Comparison of ENCODE assay signal across 9 cellular contexts in genomic region chr12:56150563-56150962, GRCh38. TPM values are rescaled to one million over a fixed set of nuclear protein-coding genes. Genes with fewer than 3 reads are reported as not detected.
A peak's percentile ranks its signal among the peaks of the same experiment; 100 is the strongest.
DNase-seq lines count a peak whose midpoint lies in the region; ATAC-seq and TF ChIP-seq lines count a peak whose summit lies in the region.
"Had no signal": no experiment of that assay in that cellular context is flagged by ENCODE, and none has a peak within 500 bp of the region (broad histone marks: within the 10 kb centered on the region; RNA-seq: fewer than 3 reads in every experiment).

No MANE protein-coding gene starts in this region.

- peaks cover 14% of the 10 kb centered on the region for H3K36me3 Mint-ChIP-seq in CD4-positive, alpha-beta T cell (ENCODE audit: low read depth)
- H3K36me3 Mint-ChIP-seq in activated T-helper 1 cell treated with anti-CD3 and anti-CD28 coated beads, Interleukin-12 subunit alpha, Interleukin-12 subunit beta, Interleukin-2, Interleukin-4 antibody, amounts not matched to agents 30 ng/mL and 10 ng/mL and 1 ng/mL, durations not matched to agents 14 hours and 24 hours and 36 hours (ENCODE audit: low read depth) = peaks cover 11% of the 10 kb centered on the region

- no peaks in the 10 kb centered on the region for H3K27me3 ChIP-seq in CD4-positive, alpha-beta T cell (ENCODE audit: control insufficient read depth, insufficient read depth, low read length)

- no peak for TF ChIP-seq CTCF in CD4-positive, alpha-beta T cell (IDR thresholded peaks at IDR 0.05)
- TF ChIP-seq CTCF in HEK293 (tag by site-specific recombination; IDR thresholded peaks at IDR 0.05) = no peak
- TF ChIP-seq CTCF in mucosa of descending colon (IDR thresholded peaks at IDR 0.05) = no peak

- CTCF ChIA-PET in CD4-positive, alpha-beta T cell (lab: Charles Lee) = interaction anchor here (1.4 to 2.0 kb wide), 5 partner anchors 17 to 39 kb away, joined by 3 to 23 read pairs (median 5); partner anchors contain the start of gene SMARCC2
- CTCF ChIA-PET in HEK293 (lab: Yijun Ruan, JAX) = interaction anchor here (0.6 to 0.7 kb wide), 3 partner anchors 133 to 211 kb away, joined by 3 to 4 read pairs (median 3); no protein-coding TSS in a partner anchor

- POLR2A ChIA-PET in CD4-positive, alpha-beta T cell (lab: Charles Lee) = interaction anchor here (1.0 to 4.9 kb wide), 3 partner anchors 10 to 22 kb away, joined by 3 to 35 read pairs (median 7); partner anchors contain the start of gene ESYT1
- POLR2A ChIA-PET in HEK293 (lab: Yijun Ruan, JAX) = interaction anchor here (3.6 kb wide), 1 partner anchor 23 kb away, joined by 22 read pairs; the partner anchor contains the start of gene ESYT1

- no peak overlapping the region for H3K4me3 ChIP-seq in HEK293 (ENCODE audit: low read depth, low read length)
- no peak overlapping the region for H3K4me3 ChIP-seq in mucosa of descending colon

- H3K4me1 Mint-ChIP-seq in CD4-positive, alpha-beta T cell (ENCODE audit: low read depth) = peaks cover 34% of the 10 kb centered on the region
- peaks cover 30% of the 10 kb centered on the region for H3K4me1 Mint-ChIP-seq in activated T-helper 1 cell treated with anti-CD3 and anti-CD28 coated beads, Interleukin-12 subunit alpha, Interleukin-12 subunit beta, Interleukin-2, Interleukin-4 antibody, amounts not matched to agents 30 ng/mL and 10 ng/mL and 1 ng/mL, durations not matched to agents 14 hours and 24 hours and 36 hours (ENCODE audit: low read depth)

- peaks cover 6% of the 10 kb centered on the region for H3K4me1 ChIP-seq in HEK293 (ENCODE audit: control insufficient read depth, insufficient read depth, low read length)
- H3K4me1 ChIP-seq in mucosa of descending colon (ENCODE audit: low read depth) = peaks cover 25% of the 10 kb centered on the region

- peak overlapping the region; percentile 94 for H3K4me3 Mint-ChIP-seq in CD4-positive, alpha-beta T cell
- H3K4me3 Mint-ChIP-seq in activated T-helper 1 cell treated with anti-CD3 and anti-CD28 coated beads, Interleukin-12 subunit alpha, Interleukin-12 subunit beta, Interleukin-2, Interleukin-4 antibody, amounts not matched to agents 30 ng/mL and 10 ng/mL and 1 ng/mL, durations not matched to agents 14 hours and 24 hours and 36 hours = peak overlapping the region; percentile 88

- H3K27me3 Mint-ChIP-seq in CD4-positive, alpha-beta T cell = no peaks in the 10 kb centered on the region
- no peaks in the 10 kb centered on the region for H3K27me3 Mint-ChIP-seq in activated T-helper 1 cell treated with anti-CD3 and anti-CD28 coated beads, Interleukin-12 subunit alpha, Interleukin-12 subunit beta, Interleukin-2, Interleukin-4 antibody, amounts not matched to agents 30 ng/mL and 10 ng/mL and 1 ng/mL, durations not matched to agents 14 hours and 24 hours and 36 hours (ENCODE audit: insufficient read depth)

- peak overlapping the region; percentile 94 for H3K27ac Mint-ChIP-seq in CD4-positive, alpha-beta T cell
- H3K27ac Mint-ChIP-seq in activated T-helper 1 cell treated with anti-CD3 and anti-CD28 coated beads, Interleukin-12 subunit alpha, Interleukin-12 subunit beta, Interleukin-2, Interleukin-4 antibody, amounts not matched to agents 30 ng/mL and 10 ng/mL and 1 ng/mL, durations not matched to agents 14 hours and 24 hours and 36 hours = peak overlapping the region; percentile 74

- H3K27ac ChIP-seq in CD4-positive, alpha-beta T cell (ENCODE audit: low read depth, low read length) = no peak overlapping the region
- H3K27ac ChIP-seq in HEK293 (ENCODE audit: extremely low read depth, low read depth, low read length) = no peak overlapping the region

- H3K36me3 ChIP-seq in HEK293 (ENCODE audit: control insufficient read depth in 2 of 2, insufficient read depth in 1 of 2, low read length in 2 of 2) = peaks cover 0 to 17% of the 10 kb centered on the region in 2 experiments
- H3K36me3 ChIP-seq in mucosa of descending colon (ENCODE audit: low read depth) = no peaks in the 10 kb centered on the region

- DNase-seq in CD4-positive, alpha-beta T cell = no peak
- no peak for DNase-seq in activated T-helper 1 cell treated with anti-CD3 and anti-CD28 coated beads, Interleukin-12 subunit alpha, Interleukin-12 subunit beta, Interleukin-2, Interleukin-4 antibody, amounts not matched to agents 30 ng/mL and 10 ng/mL and 1 ng/mL, durations not matched to agents 14 hours and 24 hours and 36 hours (ENCODE audit: low spot score)
- DNase-seq in kidney glomerular epithelial cell (lab: John Stamatoyannopoulos, UW) (peak; percentile 43), sciatic nerve (ENCODE audit: low spot score) (no peak), mucosa of descending colon (no peak)
- DNase-seq: NCI-H446 had no signal

- intact Hi-C loops in CD4-positive, alpha-beta T cell (cut with DNase I, micrococcal nuclease) = loop anchor here (2.0 to 5.0 kb wide), 3 partner anchors 22 to 37 kb away; partner anchors contain the start of genes ESYT1 (in 1 of the 2), RPL41 (in 1 of the 2), SMARCC2 (in 1 of the 2) and ZC3H10 (in 1 of the 2)
- intact Hi-C loops in activated T-helper 1 cell treated with anti-CD3 and anti-CD28 coated beads, Interleukin-12 subunit alpha, Interleukin-12 subunit beta, Interleukin-2, Interleukin-4 antibody, amounts not matched to agents 30 ng/mL and 10 ng/mL and 1 ng/mL, durations not matched to agents 14 hours and 24 hours and 36 hours (cut with micrococcal nuclease) = loop anchor here (5.0 to 10.0 kb wide), 3 partner anchors 497 to 1397 kb away; partner anchors contain the start of genes ATP5F1B, DCTN2 and PTGES3
- intact Hi-C loops in sciatic nerve (cut with DNase I) (no loop called here), mucosa of descending colon (cut with DNase I, micrococcal nuclease) (no loop called here)

- no peaks in the 10 kb centered on the region for H3K9me3 Mint-ChIP-seq in CD4-positive, alpha-beta T cell
- H3K9me3 Mint-ChIP-seq in activated T-helper 1 cell treated with anti-CD3 and anti-CD28 coated beads, Interleukin-12 subunit alpha, Interleukin-12 subunit beta, Interleukin-2, Interleukin-4 antibody, amounts not matched to agents 30 ng/mL and 10 ng/mL and 1 ng/mL, durations not matched to agents 14 hours and 24 hours and 36 hours = no peaks in the 10 kb centered on the region

- ATAC-seq in CD4-positive, alpha-beta T cell (ENCODE audit: poor library complexity) = no peak
- ATAC-seq in sciatic nerve (no peak), mucosa of descending colon (no peak)
- no peak for ATAC-seq in activated CD4-positive, CD25-positive, alpha-beta regulatory T cell treated with anti-CD3 and anti-CD28 coated beads, Interleukin-2, amount 50 U/mL, for 24 hours
- ATAC-seq: right cardiac atrium had no signal

- H3K9me3 ChIP-seq in CD4-positive, alpha-beta T cell (ENCODE audit: control insufficient read depth, low read length) = no peaks in the 10 kb centered on the region
- H3K9me3 ChIP-seq in HEK293 (ENCODE audit: control insufficient read depth, insufficient read depth, low read depth, low read length) (no peaks in the 10 kb centered on the region), mucosa of descending colon (no peaks in the 10 kb centered on the region)

TF ChIP-seq in HEK293, 187 proteins besides CTCF, POLR2A, EP300 and RAD21 (continues in another document):
- TF ChIP-seq ZNF660 (tag by site-specific recombination; IDR thresholded peaks at IDR 0.05) = peak; percentile 96
- peak; percentile 42; the same call in 1 of the 2 replicates for TF ChIP-seq ZBTB6 (tag by site-specific recombination; IDR thresholded peaks at IDR 0.05)
- TF ChIP-seq SETDB1 (IDR thresholded peaks at IDR 0.05; ENCODE audit: insufficient read length, low read length) = no peak
- TF ChIP-seq ZNF302 (tag by site-specific recombination; IDR thresholded peaks at IDR 0.05; ENCODE audit: low read depth) = no peak

RNA-seq across cellular contexts. Expression of gene MYL6B, which starts 1.8 kb away (rescaled TPM):
- 1 to 10 TPM; 6.2 to 6.4 TPM for total RNA-seq in CD4-positive, alpha-beta T cell
- 58.8 and 67.6 TPM in 2 replicates for total RNA-seq in activated T-helper 1 cell treated with anti-CD3 and anti-CD28 coated beads, Interleukin-12 subunit alpha, Interleukin-12 subunit beta, Interleukin-2, Interleukin-4 antibody, amounts not matched to agents 30 ng/mL and 10 ng/mL and 1 ng/mL, durations not matched to agents 14 hours and 24 hours and 36 hours
- total RNA-seq in sciatic nerve = 40.0 TPM
- total RNA-seq in mucosa of descending colon = 10 to 100 TPM; 13.0 to 39.8 (median 22.7) TPM

RNA-seq across cellular contexts. Expression of gene MYL6, which starts 7.6 kb away (rescaled TPM):
- total RNA-seq in CD4-positive, alpha-beta T cell = 100 to 1,000 TPM; 670 to 673 TPM
- total RNA-seq in activated T-helper 1 cell treated with anti-CD3 and anti-CD28 coated beads, Interleukin-12 subunit alpha, Interleukin-12 subunit beta, Interleukin-2, Interleukin-4 antibody, amounts not matched to agents 30 ng/mL and 10 ng/mL and 1 ng/mL, durations not matched to agents 14 hours and 24 hours and 36 hours = 786 and 802 TPM in 2 replicates
- total RNA-seq in sciatic nerve (993 TPM), mucosa of descending colon (1,000 to 10,000 TPM; 1,884 to 3,185 (median 1,894) TPM)

RNA-seq across cellular contexts. Expression of gene ESYT1, which starts 22.5 kb away (rescaled TPM):
- total RNA-seq in CD4-positive, alpha-beta T cell = 10 to 100 TPM; 88.5 to 90.3 TPM
- total RNA-seq in activated T-helper 1 cell treated with anti-CD3 and anti-CD28 coated beads, Interleukin-12 subunit alpha, Interleukin-12 subunit beta, Interleukin-2, Interleukin-4 antibody, amounts not matched to agents 30 ng/mL and 10 ng/mL and 1 ng/mL, durations not matched to agents 14 hours and 24 hours and 36 hours = 159 and 161 TPM in 2 replicates
- total RNA-seq in sciatic nerve (85.9 TPM), mucosa of descending colon (10 to 100 TPM; 44.9 to 75.7 (median 52.0) TPM)

RNA-seq across cellular contexts. Expression of gene ZC3H10, which starts 32.5 kb away (rescaled TPM):
- total RNA-seq in CD4-positive, alpha-beta T cell = 1 to 10 TPM; 6.3 to 8.9 TPM
- total RNA-seq in activated T-helper 1 cell treated with anti-CD3 and anti-CD28 coated beads, Interleukin-12 subunit alpha, Interleukin-12 subunit beta, Interleukin-2, Interleukin-4 antibody, amounts not matched to agents 30 ng/mL and 10 ng/mL and 1 ng/mL, durations not matched to agents 14 hours and 24 hours and 36 hours = 13.5 and 13.7 TPM in 2 replicates
- total RNA-seq in sciatic nerve (9.0 TPM), mucosa of descending colon (10 to 100 TPM in 1 of 3 donors, 1 to 10 TPM in 2; 5.0 to 11.8 (median 5.4) TPM)

RNA-seq across cellular contexts. Expression of gene RPL41, which starts 34.1 kb away (rescaled TPM):
- 1,000 to 10,000 TPM; 5,865 to 5,989 TPM for total RNA-seq in CD4-positive, alpha-beta T cell
- 3,669 and 3,676 TPM in 2 replicates for total RNA-seq in activated T-helper 1 cell treated with anti-CD3 and anti-CD28 coated beads, Interleukin-12 subunit alpha, Interleukin-12 subunit beta, Interleukin-2, Interleukin-4 antibody, amounts not matched to agents 30 ng/mL and 10 ng/mL and 1 ng/mL, durations not matched to agents 14 hours and 24 hours and 36 hours
- 2,818 TPM for total RNA-seq in sciatic nerve
- 1,000 to 10,000 TPM; 2,763 to 3,198 (median 3,152) TPM for total RNA-seq in mucosa of descending colon

Comparison
In these comparisons a context has a peak if more than half of its experiments do, and no peak if none do; other contexts are left out.
1. intact Hi-C loops: an anchor here in CD4-positive, alpha-beta T cell (2.0 to 5.0 kb wide) and activated T-helper 1 cell treated with anti-CD3 and anti-CD28 coated beads, Interleukin-12 subunit alpha, Interleukin-12 subunit beta, Interleukin-2, Interleukin-4 antibody, amounts not matched to agents 30 ng/mL and 10 ng/mL and 1 ng/mL, durations not matched to agents 14 hours and 24 hours and 36 hours (5.0 to 10.0 kb wide); none called in sciatic nerve and mucosa of descending colon.